In the genomic region with DNA sequence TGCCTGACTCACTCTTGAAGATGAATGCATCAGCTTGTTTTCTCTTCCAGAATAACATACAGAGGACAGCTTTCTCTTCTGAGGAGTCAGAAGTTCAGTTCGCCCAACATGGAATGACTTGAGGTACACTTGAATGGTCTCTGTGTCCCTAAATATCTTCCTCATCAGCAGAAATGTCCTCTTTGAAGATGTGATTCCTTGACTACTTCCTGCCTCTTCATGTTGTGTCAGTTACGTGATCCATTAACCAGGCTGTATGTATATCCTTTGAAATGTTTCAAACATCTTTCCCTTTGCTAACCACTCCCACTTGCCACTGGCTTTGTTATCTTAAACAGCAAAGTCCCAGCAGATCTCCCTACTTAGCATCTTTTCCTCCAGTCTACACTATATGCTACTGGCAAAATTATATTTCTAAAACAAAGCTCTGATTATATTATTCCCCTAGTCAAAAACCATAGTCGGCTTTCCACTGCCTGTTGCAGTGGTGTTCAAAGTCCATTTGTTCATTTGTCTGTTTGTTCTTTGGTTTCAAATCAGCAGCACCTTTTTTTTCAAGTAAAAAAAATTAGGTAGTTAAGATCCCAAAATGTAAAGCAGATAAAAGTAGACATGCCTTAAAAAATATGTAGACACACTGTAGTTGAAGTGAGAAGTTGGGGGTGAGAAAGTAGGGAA, we compare ENCODE assay signal across 21 cellular contexts.
DNase-seq lines count a peak whose midpoint lies in the region; ATAC-seq, FAIRE-seq and TF ChIP-seq lines count a peak whose summit lies in the region.
"Had no signal": no experiment of that assay in that cellular context is flagged by ENCODE, and none has a peak within 500 bp of the region (broad histone marks: within the 10 kb centered on the region; RNA-seq: fewer than 3 reads in every experiment).

No MANE protein-coding gene starts in this region.

- TF ChIP-seq RAD21 in HepG2 (CRISPR knock-in tag; IDR thresholded peaks at IDR 0.05), result no peak

- H3K4me1 Mint-ChIP-seq in progenitor cell of endocrine pancreas (ENCODE audit: low read depth), result peaks cover 8% of the 10 kb centered on the region
- H3K4me1 Mint-ChIP-seq: CD4-positive, CD25-positive, alpha-beta regulatory T cell; CD8-positive, alpha-beta memory T cell had no signal

- TF ChIP-seq EP300 in HepG2 (IDR thresholded peaks at IDR 0.05; ENCODE audit: low read depth in 2 of 2, low read length in 2 of 2), result no peak
- no peak for TF ChIP-seq EP300 in HepG2 (CRISPR knock-in tag; IDR thresholded peaks at IDR 0.05; ENCODE audit: borderline replicate concordance)

- no peaks in the 10 kb centered on the region for H3K27me3 ChIP-seq in endocrine pancreas (ENCODE audit: control insufficient read depth, insufficient read depth, low read length)
- no peaks in the 10 kb centered on the region for H3K27me3 ChIP-seq in HepG2 (ENCODE audit: control insufficient read depth in 1 of 2, insufficient read depth in 2 of 2, low read length in 2 of 2)
- H3K27me3 ChIP-seq: BE2C had no signal

- H3K79me2 ChIP-seq in HepG2 (ENCODE audit: insufficient read depth, low read length), result no peaks in the 10 kb centered on the region

- H3K36me3 ChIP-seq in endocrine pancreas (ENCODE audit: control insufficient read depth, insufficient read depth, low read length) (no peaks in the 10 kb centered on the region), HepG2 (replicated peaks in 1 of 2; ENCODE audit: control insufficient read depth in 1 of 2, insufficient read depth in 2 of 2, low read length in 2 of 2) (no peaks in the 10 kb centered on the region)
- H3K36me3 ChIP-seq: BE2C had no signal

- no TSS peak for BruUV-seq in HepG2 (replicated peaks; lab: Mats Ljungman, UMichigan)

- H3K4me1 ChIP-seq in endocrine pancreas (ENCODE audit: control insufficient read depth, insufficient read depth, low read length) (no peaks in the 10 kb centered on the region), HepG2 (ENCODE audit: insufficient read depth, low read length) (peaks cover 17% of the 10 kb centered on the region)
- H3K4me1 ChIP-seq: BE2C, Caco-2 had no signal

- H3K27ac ChIP-seq in HepG2 (ENCODE audit: extremely low read length, insufficient read depth, low read length), result no peak overlapping the region

- H3K9me3 Mint-ChIP-seq in progenitor cell of endocrine pancreas (ENCODE audit: low read depth), result no peaks in the 10 kb centered on the region
- H3K9me3 Mint-ChIP-seq: CD8-positive, alpha-beta memory T cell; H9 had no signal

- H3K4me3 ChIP-seq in endocrine pancreas (ENCODE audit: control insufficient read depth, insufficient read depth, low read length) (peak overlapping the region; percentile 14), HepG2 (replicated peaks in 1 of 3; ENCODE audit: insufficient read depth in 1 of 3, low read depth in 2 of 3, low read length in 3 of 3) (no peak overlapping the region; a peak in 2 of 6 replicates)

- H3K4me3 Mint-ChIP-seq in progenitor cell of endocrine pancreas (ENCODE audit: low read depth), result no peak overlapping the region
- H3K4me3 Mint-ChIP-seq: CD4-positive, CD25-positive, alpha-beta regulatory T cell; CD8-positive, alpha-beta memory T cell; H9 had no signal

- no peak for TF ChIP-seq POLR2A in HepG2 (IDR thresholded peaks at IDR 0.05; ENCODE audit: insufficient read depth in 1 of 2, low read depth in 2 of 2, low read length in 2 of 2)

- POLR2A ChIA-PET in HepG2 (lab: Yijun Ruan, JAX), result no interaction called here

- CTCF ChIA-PET in HepG2 (lab: Yijun Ruan, JAX; ENCODE audit: low intra/inter-chr PET ratio, low total read pairs), result no interaction called here

- no peaks in the 10 kb centered on the region for H4K20me1 ChIP-seq in HepG2 (ENCODE audit: insufficient read depth, low read length)

- H3K27ac Mint-ChIP-seq in progenitor cell of endocrine pancreas, result peak overlapping the region; percentile 30
- H3K27ac Mint-ChIP-seq: CD4-positive, CD25-positive, alpha-beta regulatory T cell; CD8-positive, alpha-beta memory T cell; H9 had no signal

- FAIRE-seq in HepG2 (lab: Jason Lieb, UNC), result peak; percentile 46
- FAIRE-seq: GM12892, GM18507 had no signal

- 0% methylated on average over 3 of the region's 3 CpGs for WGBS in HepG2 (ENCODE audit: low lambda C conversion rate)

- H3K9me3 ChIP-seq in endocrine pancreas (ENCODE audit: control insufficient read depth, low read length) (no peaks in the 10 kb centered on the region), HepG2 (ENCODE audit: low read length) (no peaks in the 10 kb centered on the region)
- H3K9me3 ChIP-seq: BE2C, Caco-2 had no signal

- no peaks in the 10 kb centered on the region for H3K36me3 Mint-ChIP-seq in progenitor cell of endocrine pancreas (ENCODE audit: insufficient read depth)
- H3K36me3 Mint-ChIP-seq: CD4-positive, CD25-positive, alpha-beta regulatory T cell; CD8-positive, alpha-beta memory T cell had no signal

- no peak overlapping the region for H2AFZ ChIP-seq in HepG2 (ENCODE audit: low read length)

- intact Hi-C loops in HepG2 (cut with micrococcal nuclease; ENCODE audit: unreplicated experiment), result no loop called here

- in situ Hi-C loops in HepG2 (cut with HindIII; ENCODE audit: extremely low pct_ligation_motif_present, low pct_unique_long_range_greater_than_20kb), result no loop called here

- TF ChIP-seq CTCF in HepG2 (CRISPR knock-in tag; IDR thresholded peaks at IDR 0.05) (no peak), progenitor cell of endocrine pancreas (IDR thresholded peaks at IDR 0.05; ENCODE audit: unreplicated experiment) (no peak)

- peaks cover 8% of the 10 kb centered on the region for H3K27me3 Mint-ChIP-seq in progenitor cell of endocrine pancreas
- H3K27me3 Mint-ChIP-seq: CD4-positive, CD25-positive, alpha-beta regulatory T cell had no signal

- H3K9ac ChIP-seq in endocrine pancreas (ENCODE audit: control insufficient read depth, insufficient read depth, low read length) (no peak overlapping the region), HepG2 (ENCODE audit: insufficient read depth, low read depth, low read length) (no peak overlapping the region)

- peak; percentile 54 for ATAC-seq in HepG2
- ATAC-seq in GM18873 (IDR thresholded peaks at IDR 0.05; ENCODE audit: low FRiP score, unreplicated experiment), result no peak

- DNase-seq in RPMI7951 (ENCODE audit: low read depth), result peak; percentile 26
- DNase-seq in HepG2 (ENCODE audit: low spot score), result peak; percentile 24
- no peak for DNase-seq in progenitor cell of endocrine pancreas (ENCODE audit: low spot score, unreplicated experiment)
- DNase-seq in dermis blood vessel endothelial cell, result no peak
- DNase-seq in NCI-H226, result no peak
- DNase-seq in occipital lobe (lab: John Stamatoyannopoulos, UW), result no peak
- DNase-seq: ACHN; BE2C; C1 segment of cervical spinal cord; Caco-2; CD4-positive, CD25-positive, alpha-beta regulatory T cell; CD8-positive, alpha-beta memory T cell; DMS153; DMS79; GDM1; GOT3; H9 had no signal

- H3K4me2 ChIP-seq in HepG2 (ENCODE audit: low read depth, low read length), result peak overlapping the region; percentile 47

TF ChIP-seq in HepG2, 621 proteins besides CTCF, POLR2A, EP300 and RAD21:
- no peak for TF ChIP-seq ZNF562 (CRISPR knock-in tag; IDR thresholded peaks at IDR 0.05; ENCODE audit: borderline replicate concordance)
- no peak for TF ChIP-seq SYNCRIP (IDR thresholded peaks at IDR 0.05; ENCODE audit: insufficient read depth, low read depth, low read length)
- TF ChIP-seq, protein P1, sequence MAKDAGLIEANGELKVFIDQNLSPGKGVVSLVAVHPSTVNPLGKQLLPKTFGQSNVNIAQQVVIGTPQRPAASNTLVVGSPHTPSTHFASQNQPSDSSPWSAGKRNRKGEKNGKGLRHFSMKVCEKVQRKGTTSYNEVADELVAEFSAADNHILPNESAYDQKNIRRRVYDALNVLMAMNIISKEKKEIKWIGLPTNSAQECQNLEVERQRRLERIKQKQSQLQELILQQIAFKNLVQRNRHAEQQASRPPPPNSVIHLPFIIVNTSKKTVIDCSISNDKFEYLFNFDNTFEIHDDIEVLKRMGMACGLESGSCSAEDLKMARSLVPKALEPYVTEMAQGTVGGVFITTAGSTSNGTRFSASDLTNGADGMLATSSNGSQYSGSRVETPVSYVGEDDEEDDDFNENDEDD (CRISPR knock-in tag; IDR thresholded peaks at IDR 0.05; ENCODE audit: borderline replicate concordance), result no peak
- TF ChIP-seq BHLHE40 (IDR thresholded peaks at IDR 0.05; ENCODE audit: low read length), result no peak
- TF ChIP-seq, protein P2, sequence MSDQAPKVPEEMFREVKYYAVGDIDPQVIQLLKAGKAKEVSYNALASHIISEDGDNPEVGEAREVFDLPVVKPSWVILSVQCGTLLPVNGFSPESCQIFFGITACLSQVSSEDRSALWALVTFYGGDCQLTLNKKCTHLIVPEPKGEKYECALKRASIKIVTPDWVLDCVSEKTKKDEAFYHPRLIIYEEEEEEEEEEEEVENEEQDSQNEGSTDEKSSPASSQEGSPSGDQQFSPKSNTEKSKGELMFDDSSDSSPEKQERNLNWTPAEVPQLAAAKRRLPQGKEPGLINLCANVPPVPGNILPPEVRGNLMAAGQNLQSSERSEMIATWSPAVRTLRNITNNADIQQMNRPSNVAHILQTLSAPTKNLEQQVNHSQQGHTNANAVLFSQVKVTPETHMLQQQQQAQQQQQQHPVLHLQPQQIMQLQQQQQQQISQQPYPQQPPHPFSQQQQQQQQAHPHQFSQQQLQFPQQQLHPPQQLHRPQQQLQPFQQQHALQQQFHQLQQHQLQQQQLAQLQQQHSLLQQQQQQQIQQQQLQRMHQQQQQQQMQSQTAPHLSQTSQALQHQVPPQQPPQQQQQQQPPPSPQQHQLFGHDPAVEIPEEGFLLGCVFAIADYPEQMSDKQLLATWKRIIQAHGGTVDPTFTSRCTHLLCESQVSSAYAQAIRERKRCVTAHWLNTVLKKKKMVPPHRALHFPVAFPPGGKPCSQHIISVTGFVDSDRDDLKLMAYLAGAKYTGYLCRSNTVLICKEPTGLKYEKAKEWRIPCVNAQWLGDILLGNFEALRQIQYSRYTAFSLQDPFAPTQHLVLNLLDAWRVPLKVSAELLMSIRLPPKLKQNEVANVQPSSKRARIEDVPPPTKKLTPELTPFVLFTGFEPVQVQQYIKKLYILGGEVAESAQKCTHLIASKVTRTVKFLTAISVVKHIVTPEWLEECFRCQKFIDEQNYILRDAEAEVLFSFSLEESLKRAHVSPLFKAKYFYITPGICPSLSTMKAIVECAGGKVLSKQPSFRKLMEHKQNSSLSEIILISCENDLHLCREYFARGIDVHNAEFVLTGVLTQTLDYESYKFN (CRISPR knock-in tag; conservative IDR thresholded peaks at IDR 0.05), result peak; percentile 26; the same call in 1 of the 2 replicates
- TF ChIP-seq MAFG (CRISPR knock-in tag; IDR thresholded peaks at IDR 0.05), result no peak
- TF ChIP-seq, protein P3, sequence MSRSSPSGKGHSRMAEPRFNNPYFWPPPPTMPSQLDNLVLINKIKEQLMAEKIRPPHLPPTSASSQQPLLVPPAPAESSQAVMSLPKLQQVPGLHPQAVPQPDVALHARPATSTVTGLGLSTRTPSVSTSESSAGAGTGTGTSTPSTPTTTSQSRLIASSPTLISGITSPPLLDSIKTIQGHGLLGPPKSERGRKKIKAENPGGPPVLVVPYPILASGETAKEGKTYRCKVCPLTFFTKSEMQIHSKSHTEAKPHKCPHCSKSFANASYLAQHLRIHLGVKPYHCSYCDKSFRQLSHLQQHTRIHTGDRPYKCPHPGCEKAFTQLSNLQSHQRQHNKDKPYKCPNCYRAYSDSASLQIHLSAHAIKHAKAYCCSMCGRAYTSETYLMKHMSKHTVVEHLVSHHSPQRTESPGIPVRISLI (CRISPR knock-in tag; IDR thresholded peaks at IDR 0.05; ENCODE audit: borderline replicate concordance), result 0 out of 2 replicates have a peak, but pooled peaks have one; percentile 28

Comparison
In these comparisons a context has a peak if more than half of its experiments do, and no peak if none do; other contexts are left out.
1. DNase-seq: peak in RPMI7951 (single experiment) and HepG2 (single experiment); none in progenitor cell of endocrine pancreas (single experiment), dermis blood vessel endothelial cell (single experiment), NCI-H226 (single experiment) and occipital lobe (single experiment).